ENCODE assay signal across 30 cellular contexts in the genomic region with DNA sequence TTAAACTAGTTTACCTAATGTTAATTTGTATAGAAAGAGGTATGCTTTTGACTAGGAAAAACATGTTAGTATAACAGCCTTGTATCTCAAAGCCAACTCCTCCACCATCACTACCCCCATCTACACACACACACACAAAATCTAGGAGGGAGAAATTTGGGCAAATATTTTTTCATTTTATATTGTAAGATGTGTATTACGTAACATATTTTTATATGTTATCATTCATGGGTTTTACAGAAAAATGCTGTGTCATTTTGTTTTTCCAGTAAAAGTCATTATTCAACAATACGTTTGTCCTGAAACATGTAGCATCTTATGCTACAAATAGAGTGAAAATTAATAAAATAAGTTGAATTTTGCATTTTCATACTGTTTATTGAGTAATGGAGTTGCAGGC. TPM values are rescaled to one million over a fixed set of nuclear protein-coding genes. Genes with fewer than 3 reads are reported as not detected.
"Had no signal": no experiment of that assay in that cellular context is flagged by ENCODE, and none has a peak within 500 bp of the region (broad histone marks: within the 10 kb centered on the region; RNA-seq: fewer than 3 reads in every experiment).

No MANE protein-coding gene starts in this region.

- H3K27ac ChIP-seq: brain microvascular endothelial cell, esophagus muscularis mucosa, foreskin keratinocyte, lower lobe of right lung, pancreas, right atrium auricular region, suprapubic skin, tibial artery, WERI-Rb-1 had no signal

- H3K4me3 ChIP-seq: esophagus muscularis mucosa, heart right ventricle, lower lobe of right lung, pancreas, right atrium auricular region, suprapubic skin, tibial artery had no signal

- H3K27me3 Mint-ChIP-seq: T-helper 17 cell had no signal

- DNase-seq: activated CD4-positive, alpha-beta T cell treated with anti-CD3 and anti-CD28 coated beads for 48 hours; activated CD4-positive, alpha-beta T cell treated with anti-CD3 and anti-CD28 coated beads, Interleukin-2, amount 50 U/mL, for 48 hours; activated CD8-positive, alpha-beta memory T cell treated with anti-CD3 and anti-CD28 coated beads for 24 hours; activated effector memory CD4-positive, alpha-beta T cell treated with anti-CD3 and anti-CD28 coated beads, Interleukin-2, amount 50 U/mL, for 16 hours; activated naive CD4-positive, alpha-beta T cell treated with anti-CD3 and anti-CD28 coated beads for 36 hours; activated T-cell treated with anti-CD3 and anti-CD28 coated beads, Interleukin-2, amount 50 U/mL, for 1 hour; amniotic stem cell; brain microvascular endothelial cell; cortex of kidney; endodermal cell; foreskin keratinocyte; heart right ventricle; kidney glomerular epithelial cell; left lung; lower lobe of right lung; mesenchymal stem cell; nucleus accumbens; pancreas; stimulated activated naive CD4-positive, alpha-beta T cell; T-helper 17 cell; T1000; tibial artery; WERI-Rb-1 had no signal

- H3K9me3 ChIP-seq: esophagus muscularis mucosa, heart right ventricle, left lung, lower lobe of right lung, pancreas, right atrium auricular region, suprapubic skin, tibial artery had no signal

- H3K4me1 Mint-ChIP-seq: endodermal cell had no signal

- ATAC-seq: activated CD4-positive, CD25-positive, alpha-beta regulatory T cell treated with anti-CD3 and anti-CD28 coated beads, Interleukin-2, amount 50 U/mL, for 24 hours; foreskin keratinocyte; heart right ventricle; left lung; lower lobe of right lung; pancreas; T-helper 17 cell had no signal

- H3K4me1 ChIP-seq: esophagus muscularis mucosa, foreskin keratinocyte, lower lobe of right lung, right atrium auricular region, tibial artery had no signal

- FAIRE-seq: astrocyte, pancreas had no signal

- H3K9me3 Mint-ChIP-seq: activated naive CD4-positive, alpha-beta T cell treated with anti-CD3 and anti-CD28 coated beads for 36 hours; activated T-helper 1 cell treated with anti-CD3 and anti-CD28 coated beads, Interleukin-12 subunit alpha, Interleukin-12 subunit beta, Interleukin-2, Interleukin-4 antibody, amounts not matched to agents 30 ng/mL and 10 ng/mL and 1 ng/mL, durations not matched to agents 14 hours and 24 hours and 36 hours had no signal

- H3K36me3 ChIP-seq: brain microvascular endothelial cell, esophagus muscularis mucosa, heart right ventricle, left lung, lower lobe of right lung, pancreas, right atrium auricular region, suprapubic skin, tibial artery, WERI-Rb-1 had no signal

- H3K4me3 Mint-ChIP-seq: activated T-helper 1 cell treated with anti-CD3 and anti-CD28 coated beads, Interleukin-12 subunit alpha, Interleukin-12 subunit beta, Interleukin-2, Interleukin-4 antibody, amounts not matched to agents 30 ng/mL and 10 ng/mL and 1 ng/mL, durations not matched to agents 14 hours and 24 hours and 36 hours; endodermal cell; T-helper 17 cell had no signal

- H3K27me3 ChIP-seq: brain microvascular endothelial cell, esophagus muscularis mucosa, foreskin keratinocyte, heart right ventricle, left lung, pancreas, right atrium auricular region, suprapubic skin, tibial artery had no signal

- H3K27ac Mint-ChIP-seq: activated T-helper 1 cell treated with anti-CD3 and anti-CD28 coated beads, Interleukin-12 subunit alpha, Interleukin-12 subunit beta, Interleukin-2, Interleukin-4 antibody, amounts not matched to agents 30 ng/mL and 10 ng/mL and 1 ng/mL, durations not matched to agents 14 hours and 24 hours and 36 hours; endodermal cell; T-helper 17 cell had no signal

RNA-seq across cellular contexts. Expression of gene SULT1B1, which starts 3.0 kb away (rescaled TPM):
- total RNA-seq: endodermal cell had no signal
- polyA plus RNA-seq: neural cell had no signal
